In genomic region chr12:81070846-81071245, GRCh38 we compare ENCODE assay signal across 21 cellular contexts.
"Had no signal": no experiment of that assay in that cellular context is flagged by ENCODE, and none has a peak within 500 bp of the region (broad histone marks: within the 10 kb centered on the region; RNA-seq: fewer than 3 reads in every experiment).

No MANE protein-coding gene starts in this region.

- DNase-seq: cortex of kidney; dorsolateral prefrontal cortex; effector memory CD4-positive, alpha-beta T cell; foreskin melanocyte; head of caudate nucleus; kidney glomerular epithelial cell; mammary epithelial cell; naive thymus-derived CD4-positive, alpha-beta T cell; nephron progenitor cell; psoas muscle; stimulated activated CD4-positive, alpha-beta T cell treated with anti-CD3 and anti-CD28 coated beads, Interleukin-2, amount 100 ng/mL, for 24 hours; stimulated activated naive CD4-positive, alpha-beta T cell treated with Interleukin-2 at 50 U/mL for 16 hours; thyroid gland; upper lobe of left lung; uterus had no signal

- FAIRE-seq: endometrium had no signal

- H3K4me3 ChIP-seq: dorsolateral prefrontal cortex, hepatocyte, psoas muscle, skin epidermis, suprapubic skin, thyroid gland, upper lobe of left lung, uterus had no signal

- ATAC-seq: esophagus mucosa; naive thymus-derived CD4-positive, alpha-beta T cell; psoas muscle; sciatic nerve had no signal

- H3K36me3 ChIP-seq: suprapubic skin, thyroid gland, upper lobe of left lung, uterus had no signal

- H3K27me3 ChIP-seq: hepatocyte, suprapubic skin, thyroid gland, upper lobe of left lung, uterus had no signal
